9 cellular contexts compared by ENCODE assay signal in genomic region chr7:102288285-102288930, GRCh38. TPM values are rescaled to one million over a fixed set of nuclear protein-coding genes. Genes with fewer than 3 reads are reported as not detected.
DNase-seq lines count a peak whose midpoint lies in the region; ATAC-seq, FAIRE-seq and TF ChIP-seq lines count a peak whose summit lies in the region.
"Had no signal": no experiment of that assay in that cellular context is flagged by ENCODE, and none has a peak within 500 bp of the region (broad histone marks: within the 10 kb centered on the region; RNA-seq: fewer than 3 reads in every experiment).

No MANE protein-coding gene starts in this region.

- peak overlapping the region; percentile 79 for H3K4me3 ChIP-seq in ACC112 (ENCODE audit: low read depth, low read length)
- peak overlapping the region; percentile 82 for H3K4me3 ChIP-seq in WERI-Rb-1 (ENCODE audit: low read depth, low read length)
- peak overlapping the region; percentile 81 for H3K4me3 ChIP-seq in lower lobe of right lung
- H3K4me3 ChIP-seq in gastroesophageal sphincter: peak overlapping the region in 1 of 2 donors; percentile 79
- H3K4me3 ChIP-seq in right cardiac atrium (ENCODE audit: low read length): no peak overlapping the region

- intact Hi-C loops in lower lobe of right lung (cut with DNase I): no loop called here
- intact Hi-C loops in right cardiac atrium (cut with DNase I): loop anchor here in 2 of 4 donors (5.0 to 10.0 kb wide), 2 partner anchors 104 to 106 kb away; partner anchors contain the start of gene PRKRIP1 (in 1 of the 2)

- DNase-seq in GM19239 (ENCODE audit: insufficient read length, low spot score) (no peak), WERI-Rb-1 (no peak), lower lobe of right lung (no peak), right cardiac atrium (no peak), GM03348 (ENCODE audit: low spot score) (no peak), activated gamma-delta T cell treated with Interleukin-2 at 50 U/mL for 16 hours (no peak)

- H3K27ac ChIP-seq in ACC112 (ENCODE audit: low read depth, low read length) (no peak overlapping the region), WERI-Rb-1 (no peak overlapping the region), lower lobe of right lung (no peak overlapping the region), gastroesophageal sphincter (no peak overlapping the region), right cardiac atrium (ENCODE audit: low read length) (no peak overlapping the region)

- TF ChIP-seq CTCF in WERI-Rb-1 (IDR thresholded peaks at IDR 0.05; ENCODE audit: low read depth, low read length) (no peak), lower lobe of right lung (IDR thresholded peaks at IDR 0.05) (no peak), gastroesophageal sphincter (IDR thresholded peaks at IDR 0.05) (no peak)

- WGBS in gastroesophageal sphincter (ENCODE audit: low coverage in 1 of 2), 2 donors: 30 to 40% methylated on average over 3 to 7 of the region's 10 CpGs
- WGBS in right cardiac atrium: 49% methylated on average over 10 of the region's 10 CpGs

- H3K27me3 ChIP-seq in ACC112 (ENCODE audit: insufficient read depth, low read length) (no peaks in the 10 kb centered on the region), WERI-Rb-1 (ENCODE audit: insufficient read depth, low read depth, severe bottlenecking) (no peaks in the 10 kb centered on the region), lower lobe of right lung (ENCODE audit: low read depth) (no peaks in the 10 kb centered on the region), gastroesophageal sphincter (peaks cover 26% of the 10 kb centered on the region), right cardiac atrium (ENCODE audit: control insufficient read depth, insufficient read depth) (no peaks in the 10 kb centered on the region)

- ATAC-seq in lower lobe of right lung (no peak), gastroesophageal sphincter (no peak), right cardiac atrium (no peak)

- no peaks in the 10 kb centered on the region for H3K79me2 ChIP-seq in ACC112 (ENCODE audit: control insufficient read depth, insufficient read depth, low read length, unreplicated experiment)

- H3K9me3 ChIP-seq in WERI-Rb-1 (ENCODE audit: severe bottlenecking) (no peaks in the 10 kb centered on the region), lower lobe of right lung (no peaks in the 10 kb centered on the region), gastroesophageal sphincter (no peaks in the 10 kb centered on the region), right cardiac atrium (ENCODE audit: control insufficient read depth, low read length) (no peaks in the 10 kb centered on the region)

- H3K4me1 ChIP-seq in ACC112 (ENCODE audit: control insufficient read depth, insufficient read depth, low read length, unreplicated experiment) (peaks cover 4% of the 10 kb centered on the region), lower lobe of right lung (peaks cover 34% of the 10 kb centered on the region), gastroesophageal sphincter (peaks cover 0 to 44% (median 12%) of the 10 kb centered on the region in 3 donors), right cardiac atrium (ENCODE audit: control insufficient read depth, insufficient read depth, low read length) (no peaks in the 10 kb centered on the region)

- H3K36me3 ChIP-seq in ACC112 (ENCODE audit: insufficient read depth, low read length) (no peaks in the 10 kb centered on the region), WERI-Rb-1 (no peaks in the 10 kb centered on the region), lower lobe of right lung (no peaks in the 10 kb centered on the region), gastroesophageal sphincter (no peaks in the 10 kb centered on the region)

- peak; percentile 79 for FAIRE-seq in GM19239 (lab: Jason Lieb, UNC)
- FAIRE-seq: islet of Langerhans had no signal

- no peak overlapping the region for H2AFZ ChIP-seq in ACC112 (ENCODE audit: low read length, unreplicated experiment)

- TF ChIP-seq EP300 in gastroesophageal sphincter (IDR thresholded peaks at IDR 0.05): no peak

- TF ChIP-seq POLR2A in gastroesophageal sphincter (IDR thresholded peaks at IDR 0.05): no peak

RNA-seq across cellular contexts. Expression of gene SH2B2, which starts 1.7 kb away (rescaled TPM):
- total RNA-seq in lower lobe of right lung (17.0 TPM), gastroesophageal sphincter (1 to 10 TPM; 2.8 to 8.0 (median 3.8) TPM), right cardiac atrium (1 to 10 TPM in 2 of 4 donors, under 1 TPM in 2; 0.49 to 2.8 (median 1.2) TPM)
- polyA plus RNA-seq in right cardiac atrium: 0.84 TPM
